ENCODE assay signal across 8 cellular contexts in the genomic region with DNA sequence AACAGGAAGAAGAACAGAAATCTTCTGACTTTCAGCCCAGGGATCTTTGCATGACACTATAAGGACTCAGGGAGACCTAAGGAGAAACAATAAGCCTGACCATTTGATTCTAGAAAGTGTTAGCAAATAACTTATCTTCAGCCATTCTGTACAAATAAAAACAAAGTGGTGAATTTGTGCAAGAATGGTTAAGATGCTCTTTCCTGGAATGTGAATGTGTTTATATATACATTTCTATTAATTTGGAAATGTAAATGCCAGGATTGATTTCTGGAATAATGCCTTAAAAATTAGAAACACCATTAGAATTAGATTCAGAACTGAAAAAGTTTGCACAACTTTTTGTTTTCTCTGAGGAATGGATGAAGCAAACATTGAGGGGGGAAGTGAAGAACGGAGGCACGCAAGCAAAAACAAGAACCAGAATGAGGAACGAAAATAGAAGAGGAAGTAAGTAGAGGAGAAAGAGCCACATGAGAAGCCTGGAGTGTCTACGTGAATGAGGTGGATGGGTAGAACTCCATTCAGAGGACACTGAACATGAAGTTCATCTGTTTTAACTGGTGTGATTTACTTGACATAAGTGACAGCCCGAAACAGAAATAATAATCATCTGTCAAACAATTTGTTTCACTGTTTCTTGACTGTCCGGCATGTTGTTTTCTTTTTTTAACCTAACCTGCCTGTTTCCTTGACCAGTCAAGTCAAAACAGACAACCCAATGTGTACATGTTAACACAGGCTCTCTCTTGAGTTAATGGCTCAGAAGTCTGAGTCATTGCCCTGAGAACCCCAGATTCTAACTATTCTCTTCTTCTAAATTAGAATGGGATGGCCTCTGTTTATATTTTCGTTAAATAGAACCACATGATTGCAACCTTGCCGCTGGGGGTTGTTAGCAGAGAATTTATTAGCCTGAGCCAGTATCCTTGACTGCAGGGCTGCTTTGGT.
DNase-seq lines count a peak whose midpoint lies in the region; ATAC-seq and TF ChIP-seq lines count a peak whose summit lies in the region.

No MANE protein-coding gene starts in this region.

- POLR2A ChIA-PET in OCI-LY7 (lab: Charles Lee) = no interaction called here

- H2AFZ ChIP-seq in OCI-LY7 (ENCODE audit: low read length) = peak overlapping the region; percentile 41

- CTCF ChIA-PET in OCI-LY7 (lab: Charles Lee; ENCODE audit: unreplicated experiment) = no interaction called here

- no peaks in the 10 kb centered on the region for H3K27me3 Mint-ChIP-seq in nephron (ENCODE audit: low read depth)
- H3K27me3 Mint-ChIP-seq in activated T-helper 1 cell treated with anti-CD3 and anti-CD28 coated beads, Interleukin-12 subunit alpha, Interleukin-12 subunit beta, Interleukin-2, Interleukin-4 antibody, amounts not matched to agents 30 ng/mL and 10 ng/mL and 1 ng/mL, durations not matched to agents 14 hours and 24 hours and 36 hours (ENCODE audit: insufficient read depth) = no peaks in the 10 kb centered on the region

- H3K27me3 ChIP-seq in brain microvascular endothelial cell (replicated peaks) = no peaks in the 10 kb centered on the region

- no peak overlapping the region for H3K4me3 Mint-ChIP-seq in nephron
- H3K4me3 Mint-ChIP-seq in activated T-helper 1 cell treated with anti-CD3 and anti-CD28 coated beads, Interleukin-12 subunit alpha, Interleukin-12 subunit beta, Interleukin-2, Interleukin-4 antibody, amounts not matched to agents 30 ng/mL and 10 ng/mL and 1 ng/mL, durations not matched to agents 14 hours and 24 hours and 36 hours = no peak overlapping the region

- no peaks in the 10 kb centered on the region for H3K9me3 Mint-ChIP-seq in nephron
- H3K9me3 Mint-ChIP-seq in activated T-helper 1 cell treated with anti-CD3 and anti-CD28 coated beads, Interleukin-12 subunit alpha, Interleukin-12 subunit beta, Interleukin-2, Interleukin-4 antibody, amounts not matched to agents 30 ng/mL and 10 ng/mL and 1 ng/mL, durations not matched to agents 14 hours and 24 hours and 36 hours = no peaks in the 10 kb centered on the region

- peak overlapping the region; percentile 32 to 86 (median 73) for H3K27ac Mint-ChIP-seq in nephron
- no peak overlapping the region for H3K27ac Mint-ChIP-seq in activated T-helper 1 cell treated with anti-CD3 and anti-CD28 coated beads, Interleukin-12 subunit alpha, Interleukin-12 subunit beta, Interleukin-2, Interleukin-4 antibody, amounts not matched to agents 30 ng/mL and 10 ng/mL and 1 ng/mL, durations not matched to agents 14 hours and 24 hours and 36 hours

- TF ChIP-seq CTCF in OCI-LY7 (conservative IDR thresholded peaks at IDR 0.05; ENCODE audit: low read length) = no peak
- TF ChIP-seq CTCF in nephron (IDR thresholded peaks at IDR 0.05; ENCODE audit: unreplicated experiment in 3 of 3) = no peak
- no peak for TF ChIP-seq CTCF in brain microvascular endothelial cell (IDR thresholded peaks at IDR 0.05; ENCODE audit: low read depth, low read length, missing control alignments)

- H3K9me3 ChIP-seq in OCI-LY7 (ENCODE audit: low read length) = no peaks in the 10 kb centered on the region

- 0 out of 2 replicates have a peak overlapping the region, but pooled peaks have one; percentile 19 for H3K4me2 ChIP-seq in OCI-LY7 (ENCODE audit: low read length)

- H3K9me2 ChIP-seq in OCI-LY7 (ENCODE audit: insufficient read depth, low read length) = no peaks in the 10 kb centered on the region

- DNase-seq in OCI-LY7 (ENCODE audit: low spot score) (peak; percentile 10), brain microvascular endothelial cell (no peak), mucosa of gallbladder (ENCODE audit: low spot score) (no peak), mesenteric fat pad (ENCODE audit: low spot score) (no peak)
- no peak for DNase-seq in activated T-helper 1 cell treated with anti-CD3 and anti-CD28 coated beads, Interleukin-12 subunit alpha, Interleukin-12 subunit beta, Interleukin-2, Interleukin-4 antibody, amounts not matched to agents 30 ng/mL and 10 ng/mL and 1 ng/mL, durations not matched to agents 14 hours and 24 hours and 36 hours (ENCODE audit: low spot score)

- no TSS peak for BruUV-seq in OCI-LY7 (replicated peaks; lab: Mats Ljungman, UMichigan)

- ATAC-seq in GM18520 (IDR thresholded peaks at IDR 0.05; ENCODE audit: unreplicated experiment) = peak; percentile 70
- peak; percentile 71 for ATAC-seq in HG02763 (IDR thresholded peaks at IDR 0.05; ENCODE audit: unreplicated experiment)

- H3K36me3 ChIP-seq in OCI-LY7 (ENCODE audit: insufficient read depth, low read length) (no peaks in the 10 kb centered on the region), brain microvascular endothelial cell (replicated peaks) (no peaks in the 10 kb centered on the region)

- no peaks in the 10 kb centered on the region for H3K79me2 ChIP-seq in OCI-LY7 (ENCODE audit: insufficient read depth, low read depth, low read length)

- H3K4me1 ChIP-seq in OCI-LY7 (ENCODE audit: insufficient read depth, low read length, poor library complexity, severe bottlenecking) = no peaks in the 10 kb centered on the region

- H3K27ac ChIP-seq in OCI-LY7 (ENCODE audit: low read depth, low read length, poor library complexity, severe bottlenecking) (no peak overlapping the region), brain microvascular endothelial cell (no peak overlapping the region)

- H4K20me1 ChIP-seq in OCI-LY7 (ENCODE audit: insufficient read depth, low read length) = no peaks in the 10 kb centered on the region

- intact Hi-C loops in OCI-LY7 (cut with micrococcal nuclease; ENCODE audit: unreplicated experiment) = no loop called here
- intact Hi-C loops in activated T-helper 1 cell treated with anti-CD3 and anti-CD28 coated beads, Interleukin-12 subunit alpha, Interleukin-12 subunit beta, Interleukin-2, Interleukin-4 antibody, amounts not matched to agents 30 ng/mL and 10 ng/mL and 1 ng/mL, durations not matched to agents 14 hours and 24 hours and 36 hours (cut with micrococcal nuclease) = no loop called here

- H3K4me1 Mint-ChIP-seq in nephron = peaks cover 26% of the 10 kb centered on the region
- H3K4me1 Mint-ChIP-seq in activated T-helper 1 cell treated with anti-CD3 and anti-CD28 coated beads, Interleukin-12 subunit alpha, Interleukin-12 subunit beta, Interleukin-2, Interleukin-4 antibody, amounts not matched to agents 30 ng/mL and 10 ng/mL and 1 ng/mL, durations not matched to agents 14 hours and 24 hours and 36 hours (ENCODE audit: low read depth) = peaks cover 12% of the 10 kb centered on the region

- H3K36me3 Mint-ChIP-seq in nephron (ENCODE audit: low read depth) = no peaks in the 10 kb centered on the region
- no peaks in the 10 kb centered on the region for H3K36me3 Mint-ChIP-seq in activated T-helper 1 cell treated with anti-CD3 and anti-CD28 coated beads, Interleukin-12 subunit alpha, Interleukin-12 subunit beta, Interleukin-2, Interleukin-4 antibody, amounts not matched to agents 30 ng/mL and 10 ng/mL and 1 ng/mL, durations not matched to agents 14 hours and 24 hours and 36 hours (ENCODE audit: low read depth)

- in situ Hi-C loops in brain microvascular endothelial cell (cut with HindIII; ENCODE audit: low pct_ligation_motif_present, low sequenced_read_pairs) = no loop called here

- no peak overlapping the region for H3K4me3 ChIP-seq in OCI-LY7 (ENCODE audit: low read depth, low read length, poor library complexity, severe bottlenecking)
- H3K4me3 ChIP-seq in brain microvascular endothelial cell (ENCODE audit: low read depth, low read length) = no peak overlapping the region
